Comparison of ENCODE assay signal across 8 cellular contexts in genomic region chr10:5692476-5693358, GRCh38. TPM values are rescaled to one million over a fixed set of nuclear protein-coding genes. Genes with fewer than 3 reads are reported as not detected.
DNase-seq lines count a peak whose midpoint lies in the region; ATAC-seq and TF ChIP-seq lines count a peak whose summit lies in the region.

No MANE protein-coding gene starts in this region.

- intact Hi-C loops in colonic mucosa (cut with DNase I), result no loop called here

- DNase-seq in NCI-H2081 (lab: John Stamatoyannopoulos, UW) (peak; percentile 42 to 69), NCI-H2081 treated with DMSO at 0.1 percent for 48 hours (lab: John Stamatoyannopoulos, UW) (no peak), colonic mucosa (peak; percentile 66), DMS153 (lab: John Stamatoyannopoulos, UW) (no peak)
- peak; percentile 60 to 72 for DNase-seq in activated CD4-positive, alpha-beta T cell treated with anti-CD3 and anti-CD28 coated beads for 4 hours
- DNase-seq in stimulated activated CD4-positive, alpha-beta T cell treated with anti-CD3 and anti-CD28 coated beads, Interleukin-4, amount 100 ng/mL, for 48 hours (ENCODE audit: low read depth in 2 of 2), result peak; percentile 45 to 48

- H3K36me3 ChIP-seq in colonic mucosa (no peaks in the 10 kb centered on the region), liver (ENCODE audit: control insufficient read depth in 4 of 4, insufficient read depth in 3 of 4, low read depth in 1 of 4, low read length in 3 of 4) (peaks cover 0 to 5% (median 0%) of the 10 kb centered on the region in 4 donors)

- peak in 1 of 2 donors; percentile 45 for TF ChIP-seq RAD21 in liver (IDR thresholded peaks at IDR 0.05)

- H3K4me3 ChIP-seq in colonic mucosa (peak overlapping the region; percentile 48), liver (ENCODE audit: low read depth in 1 of 3, low read length in 3 of 3) (peak overlapping the region; percentile 33 to 58 (median 36))

- TF ChIP-seq CTCF in colonic mucosa (IDR thresholded peaks at IDR 0.05) (no peak), liver (IDR thresholded peaks at IDR 0.05; ENCODE audit: low read depth, low read length, missing input control) (peak; percentile 7)

- 6% methylated on average over 48 of the region's 48 CpGs for WGBS in liver

- H3K9ac ChIP-seq in colonic mucosa (ENCODE audit: low read depth in 2 of 2, low read length in 2 of 2), result peak overlapping the region; percentile 38 to 81
- H3K9ac ChIP-seq in liver (ENCODE audit: low read depth in 1 of 2, low read length in 2 of 2), result peak overlapping the region in 1 of 2 donors; percentile 47

- no peaks in the 10 kb centered on the region for H3K9me3 ChIP-seq in colonic mucosa
- no peaks in the 10 kb centered on the region for H3K9me3 ChIP-seq in liver (ENCODE audit: control insufficient read depth in 4 of 4, low read length in 3 of 4)

- H3K4me1 ChIP-seq in colonic mucosa, result peaks cover 3% of the 10 kb centered on the region
- H3K4me1 ChIP-seq in liver (ENCODE audit: control insufficient read depth in 4 of 4, insufficient read depth in 4 of 4, low read length in 3 of 4), result peaks cover 7 to 24% (median 21%) of the 10 kb centered on the region in 4 donors

- H3K27ac ChIP-seq in colonic mucosa (peak overlapping the region; percentile 54), liver (ENCODE audit: low read depth in 1 of 2, low read length in 2 of 2) (peak overlapping the region; percentile 77 to 81)

- no peaks in the 10 kb centered on the region for H3K27me3 ChIP-seq in colonic mucosa
- H3K27me3 ChIP-seq in liver (ENCODE audit: control insufficient read depth in 4 of 4, insufficient read depth in 4 of 4, low read length in 3 of 4), result no peaks in the 10 kb centered on the region

- ATAC-seq in HG03175 (IDR thresholded peaks at IDR 0.05; ENCODE audit: unreplicated experiment), result peak; percentile 82

TF ChIP-seq in liver, 16 proteins besides CTCF, POLR2A, EP300 and RAD21:
- no peak for TF ChIP-seq JUND (IDR thresholded peaks at IDR 0.05)
- no peak for TF ChIP-seq REST (IDR thresholded peaks at IDR 0.05)
- peak; percentile 32 for TF ChIP-seq MAX (IDR thresholded peaks at IDR 0.05)
- TF ChIP-seq YY1 (IDR thresholded peaks at IDR 0.05), result peak; percentile 48
- peak; percentile 46 for TF ChIP-seq SP1 (IDR thresholded peaks at IDR 0.05)
- TF ChIP-seq GABPA (IDR thresholded peaks at IDR 0.05 in 1 of 2, conservative IDR thresholded peaks at IDR 0.05 in 1 of 2), result no peak
- TF ChIP-seq HNF4G (IDR thresholded peaks at IDR 0.05), result no peak
- peak; percentile 50 to 61 for TF ChIP-seq HNF4A (conservative IDR thresholded peaks at IDR 0.05)
- TF ChIP-seq ZBTB33 (IDR thresholded peaks at IDR 0.05), result no peak
- peak; percentile 40 for TF ChIP-seq FOXA1 (IDR thresholded peaks at IDR 0.05)
- TF ChIP-seq EGR1 (IDR thresholded peaks at IDR 0.05; ENCODE audit: low read depth in 2 of 2), result no peak
- TF ChIP-seq RXRA (IDR thresholded peaks at IDR 0.05), result peak; percentile 41 to 55
- TF ChIP-seq ATF3 (IDR thresholded peaks at IDR 0.05), result no peak
- no peak for TF ChIP-seq NR2F2 (IDR thresholded peaks at IDR 0.05)
- peak; percentile 34 for TF ChIP-seq TAF1 (conservative IDR thresholded peaks at IDR 0.05)
- peak; percentile 62 for TF ChIP-seq FOXA2 (IDR thresholded peaks at IDR 0.05)

RNA-seq across cellular contexts. Expression of gene TASOR2, which starts 8.1 kb away (rescaled TPM):
- total RNA-seq in colonic mucosa (10 to 100 TPM; 41.4 to 57.2 TPM), liver (10 to 100 TPM; 18.9 to 40.3 TPM)
- polyA plus RNA-seq in liver, result 1 to 10 TPM; 7.6 to 9.5 TPM

RNA-seq across cellular contexts. Expression of gene ASB13, which starts 26.3 kb away (rescaled TPM):
- total RNA-seq in colonic mucosa (10 to 100 TPM; 36.1 to 36.2 TPM), liver (10 to 100 TPM in 1 of 2 donors, 1 to 10 TPM in 1; 8.5 to 48.3 TPM)
- 10 to 100 TPM; 40.8 to 44.2 TPM for polyA plus RNA-seq in liver

Comparison
In these comparisons a context has a peak if more than half of its experiments do, and no peak if none do; other contexts are left out.
1. DNase-seq: peak in NCI-H2081 (2 of 2), activated CD4-positive, alpha-beta T cell treated with anti-CD3 and anti-CD28 coated beads for 4 hours (2 of 2), colonic mucosa (single experiment) and stimulated activated CD4-positive, alpha-beta T cell treated with anti-CD3 and anti-CD28 coated beads, Interleukin-4, amount 100 ng/mL, for 48 hours (2 of 2); none in NCI-H2081 treated with DMSO at 0.1 percent for 48 hours (single experiment) and DMS153 (single experiment).